ENCODE assay signal across 8 cellular contexts in the genomic region with DNA sequence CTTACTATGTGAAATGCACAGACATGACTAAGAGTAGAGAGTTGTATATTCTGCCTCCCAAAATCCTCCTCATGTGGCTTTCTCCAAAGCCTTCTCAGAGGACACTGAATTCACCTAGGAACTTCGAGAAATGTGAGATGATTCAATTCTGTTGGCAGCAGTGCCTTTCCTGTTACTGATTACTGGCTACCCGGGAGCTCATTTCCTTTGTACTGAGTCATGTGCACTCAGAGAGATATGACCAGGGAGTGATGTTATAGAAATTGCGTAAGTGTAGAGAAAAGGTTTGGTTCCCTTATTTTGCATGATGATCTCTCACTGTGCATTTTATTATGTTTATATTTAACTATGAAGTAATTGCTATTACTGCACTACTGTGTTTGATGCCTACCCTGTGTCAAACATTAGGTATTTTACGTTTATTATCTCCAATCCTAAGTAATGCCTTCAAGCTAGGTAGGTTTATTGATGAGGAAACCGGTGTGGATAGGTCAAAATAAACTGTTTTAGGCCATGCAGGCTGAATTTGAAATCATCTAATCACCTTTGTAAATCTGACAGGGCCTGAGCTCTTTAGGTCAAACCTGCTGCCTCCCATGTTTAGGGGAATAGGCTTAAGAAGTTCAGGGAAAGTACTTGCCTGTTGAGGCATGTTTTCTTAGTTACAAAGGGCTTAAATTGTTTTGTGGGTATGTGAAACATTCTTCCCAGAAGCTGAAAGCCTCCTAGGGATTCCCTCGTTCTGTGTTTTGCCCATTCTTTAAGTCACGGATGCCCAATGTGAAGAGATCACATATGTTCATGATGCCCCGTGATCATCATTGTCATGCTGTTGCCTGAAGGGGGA.
A peak's percentile ranks its signal among the peaks of the same experiment; 100 is the strongest.
DNase-seq lines count a peak whose midpoint lies in the region; ATAC-seq, FAIRE-seq and TF ChIP-seq lines count a peak whose summit lies in the region.

No MANE protein-coding gene starts in this region.

- H3K27me3 ChIP-seq in GM23338 (ENCODE audit: insufficient read depth): no peaks in the 10 kb centered on the region
- H3K27me3 ChIP-seq in MG63: no peaks in the 10 kb centered on the region
- H3K27me3 ChIP-seq in GM12878 (replicated peaks in 1 of 2; ENCODE audit: control insufficient read depth in 2 of 2, insufficient read depth in 2 of 2, low read length in 1 of 2): no peaks in the 10 kb centered on the region
- H3K27me3 ChIP-seq in thymus (ENCODE audit: control insufficient read depth, insufficient read depth): no peaks in the 10 kb centered on the region
- no peaks in the 10 kb centered on the region for H3K27me3 ChIP-seq in endodermal cell (ENCODE audit: control insufficient read depth, insufficient read depth, low read length, poor library complexity, severe bottlenecking)

- H3K9ac ChIP-seq in GM12878 (ENCODE audit: control insufficient read depth, insufficient read depth, low read length): no peak overlapping the region
- no peak overlapping the region for H3K9ac ChIP-seq in endodermal cell (ENCODE audit: extremely low read depth, low read length, poor library complexity, severe bottlenecking)

- H3K9me3 ChIP-seq in MG63: no peaks in the 10 kb centered on the region
- H3K9me3 ChIP-seq in GM12878 (replicated peaks; ENCODE audit: control insufficient read depth, insufficient read depth, low read length): no peaks in the 10 kb centered on the region; the same call in 2 of the 3 replicates
- H3K9me3 ChIP-seq in thymus (ENCODE audit: control insufficient read depth): no peaks in the 10 kb centered on the region
- H3K9me3 ChIP-seq in endodermal cell (ENCODE audit: control insufficient read depth, low read length): no peaks in the 10 kb centered on the region

- H3K36me3 Mint-ChIP-seq in GM23338 (ENCODE audit: low read depth) (no peaks in the 10 kb centered on the region), endodermal cell (ENCODE audit: low read depth) (no peaks in the 10 kb centered on the region)

- TF ChIP-seq EP300 in GM12878 (IDR thresholded peaks at IDR 0.05; ENCODE audit: borderline replicate concordance in 1 of 2, control insufficient read depth in 1 of 2, low read depth in 2 of 2, low read length in 2 of 2): 0 out of 4 replicates have a peak, but pooled peaks of 1 of the 2 experiments have one; percentile 22

- H4K20me1 ChIP-seq in GM23338 (replicated peaks; ENCODE audit: insufficient read depth) (peaks cover 5% of the 10 kb centered on the region; the same call in 1 of the 2 replicates), GM12878 (ENCODE audit: control insufficient read depth, insufficient read depth) (no peaks in the 10 kb centered on the region)

- H3K27ac ChIP-seq in GM23338 (ENCODE audit: low read depth) (peak overlapping the region; percentile 15; the same call in 1 of the 2 replicates), GM12878 (ENCODE audit: control insufficient read depth, insufficient read depth) (no peak overlapping the region), thymus (ENCODE audit: low read depth) (peak overlapping the region; percentile 52), endodermal cell (ENCODE audit: low read depth, low read length) (no peak overlapping the region)

- peak overlapping the region; percentile 41; the same call in 1 of the 2 replicates for H3K27ac Mint-ChIP-seq in GM23338
- H3K27ac Mint-ChIP-seq in endodermal cell: no peak overlapping the region

- ATAC-seq in GM23338 (no peak), GM12878 (peak; percentile 86)

- RAD21 ChIA-PET in GM12878 (lab: Charles Lee; ENCODE audit: unreplicated experiment): interaction anchor here (0.9 to 1.4 kb wide), 5 partner anchors 10 to 143 kb away, joined by 3 to 4 read pairs (median 3); no protein-coding TSS in a partner anchor

- FAIRE-seq in GM12878 (lab: Jason Lieb, UNC): peak; percentile 18

- H3K36me3 ChIP-seq in GM23338 (ENCODE audit: insufficient read depth) (no peaks in the 10 kb centered on the region; the same call in 1 of the 2 replicates), MG63 (no peaks in the 10 kb centered on the region; the same call in 1 of the 2 replicates), GM12878 (ENCODE audit: control insufficient read depth in 2 of 2, insufficient read depth in 2 of 2, low read length in 1 of 2) (no peaks in the 10 kb centered on the region), thymus (ENCODE audit: control insufficient read depth, insufficient read depth) (no peaks in the 10 kb centered on the region), endodermal cell (ENCODE audit: control insufficient read depth, insufficient read depth, low read length) (no peaks in the 10 kb centered on the region)

- H3K4me2 ChIP-seq in GM23338 (no peak overlapping the region), GM12878 (ENCODE audit: control insufficient read depth, insufficient read depth) (no peak overlapping the region)

- H3K4me3 ChIP-seq in GM23338 (no peak overlapping the region), MG63 (no peak overlapping the region), GM12878 (no peak overlapping the region), thymus (ENCODE audit: low read length) (no peak overlapping the region), endodermal cell (ENCODE audit: low read length) (no peak overlapping the region)

- peaks cover 2% of the 10 kb centered on the region for H3K27me3 Mint-ChIP-seq in GM23338 (ENCODE audit: insufficient read depth, low read depth, poor library complexity)
- no peaks in the 10 kb centered on the region for H3K27me3 Mint-ChIP-seq in endodermal cell (ENCODE audit: insufficient read depth)

- TF ChIP-seq RAD21 in GM12878 (IDR thresholded peaks at IDR 0.05; ENCODE audit: insufficient read depth, low read depth, low read length): no peak

- DNase-seq in GF-D8 (lab: John Stamatoyannopoulos, UW) (peak; percentile 58), GM23338 (ENCODE audit: low spot score) (no peak), MG63 (peak; percentile 80), GM12878 (ENCODE audit: low read depth, low spot score) (no peak), kidney glomerular epithelial cell (lab: John Stamatoyannopoulos, UW) (peak; percentile 97), endodermal cell (no peak), RPMI8226 (no peak)

- WGBS in GM12878 (ENCODE audit: insufficient coverage, insufficient replicate concordance, low lambda C conversion rate, missing lambda C conversion rate): 52% methylated on average over 8 of the region's 8 CpGs
- WGBS in thymus: 58% methylated on average over 8 of the region's 8 CpGs
- 69 to 76% methylated on average over 4 to 8 of the region's 8 CpGs for WGBS in endodermal cell (ENCODE audit: insufficient coverage in 1 of 2, insufficient read length in 1 of 2), 2 experiments

- H3K79me2 ChIP-seq in GM23338 (replicated peaks; ENCODE audit: insufficient read depth) (peaks cover 90% of the 10 kb centered on the region), GM12878 (ENCODE audit: control insufficient read depth, insufficient read depth, low read length) (no peaks in the 10 kb centered on the region; the same call in 1 of the 2 replicates)

- CTCF ChIA-PET in GM12878 (lab: Yijun Ruan, JAX): interaction anchor here (1.3 to 2.0 kb wide), 3 partner anchors 10 to 50 kb away, joined by 4 to 6 read pairs (median 4); no protein-coding TSS in a partner anchor

- H3K9me3 Mint-ChIP-seq in GM23338: no peaks in the 10 kb centered on the region
- H3K9me3 Mint-ChIP-seq in endodermal cell: no peaks in the 10 kb centered on the region

- no TSS peak for BruUV-seq in GM12878 (replicated peaks; lab: Mats Ljungman, UMichigan)

- H3K4me1 Mint-ChIP-seq in GM23338 (peaks cover 68% of the 10 kb centered on the region), endodermal cell (peaks cover 34% of the 10 kb centered on the region)

- intact Hi-C loops in GM12878 (cut with micrococcal nuclease; ENCODE audit: unreplicated experiment): loop anchor here (5.0 kb wide), 1 partner anchor 54 kb away; no protein-coding TSS in a partner anchor

- H3K4me3 Mint-ChIP-seq in GM23338 (no peak overlapping the region), endodermal cell (no peak overlapping the region)

- no peak overlapping the region for H2AFZ ChIP-seq in GM23338
- H2AFZ ChIP-seq in GM12878 (ENCODE audit: control insufficient read depth, low read depth, low read length): no peak overlapping the region

- in situ Hi-C loops in GM12878 (cut with MboI): no loop called here

- TF ChIP-seq CTCF in GM23338 (conservative IDR thresholded peaks at IDR 0.05; ENCODE audit: low read depth in 2 of 2) (no peak), GM12878 (IDR thresholded peaks at IDR 0.05 in 2 of 3, conservative IDR thresholded peaks at IDR 0.05 in 1 of 3; ENCODE audit: control insufficient read depth in 2 of 3, extremely low read depth in 1 of 3, insufficient read depth in 1 of 3, low read depth in 3 of 3, low read length in 3 of 3) (no peak), endodermal cell (conservative IDR thresholded peaks at IDR 0.05) (no peak)

- POLR2A ChIA-PET in GM12878 (lab: Charles Lee): interaction anchor here (0.6 to 1.5 kb wide), 4 partner anchors 11 to 247 kb away, joined by 3 to 4 read pairs (median 4); no protein-coding TSS in a partner anchor

- H3K9me2 ChIP-seq in GM23338 (ENCODE audit: insufficient read depth): no peaks in the 10 kb centered on the region

- SMC1A ChIA-PET in GM12878 (lab: Charles Lee; ENCODE audit: uncharacterized antibody, unreplicated experiment): interaction anchor here (1.0 to 1.5 kb wide), 8 partner anchors 10 to 246 kb away, joined by 3 to 9 read pairs (median 4); partner anchors contain the start of gene STAM2

- TF ChIP-seq POLR2A in GM12878 (IDR thresholded peaks at IDR 0.05; ENCODE audit: low read depth, low read length): no peak

- H3F3A ChIP-seq in GM23338 (replicated peaks; ENCODE audit: low read depth): no peaks in the 10 kb centered on the region

- peaks cover 53% of the 10 kb centered on the region for H3K4me1 ChIP-seq in GM23338 (ENCODE audit: insufficient read depth)
- no peaks in the 10 kb centered on the region; the same call in 1 of the 2 replicates for H3K4me1 ChIP-seq in GM12878 (ENCODE audit: control insufficient read depth, insufficient read depth, low read length)
- no peaks in the 10 kb centered on the region for H3K4me1 ChIP-seq in thymus (ENCODE audit: control insufficient read depth, insufficient read depth, low read length)
- peaks cover 9% of the 10 kb centered on the region for H3K4me1 ChIP-seq in endodermal cell (ENCODE audit: control insufficient read depth, insufficient read depth, low read length)

TF ChIP-seq in GM12878, 131 proteins besides CTCF, POLR2A, EP300 and RAD21:
- TF ChIP-seq BHLHE40 (IDR thresholded peaks at IDR 0.05; ENCODE audit: borderline replicate concordance in 1 of 2, low read depth in 2 of 2, low read length in 1 of 2) (peak; percentile 38 to 72; a peak in 2 of 4 replicates), JUNB (IDR thresholded peaks at IDR 0.05) (peak; percentile 12; the same call in 1 of the 2 replicates), RAD51 (IDR thresholded peaks at IDR 0.05) (0 out of 2 replicates have a peak, but pooled peaks have one; percentile 44), ATF7 (IDR thresholded peaks at IDR 0.05; ENCODE audit: low read depth) (peak; percentile 77), PAX5 (IDR thresholded peaks at IDR 0.05; ENCODE audit: borderline replicate concordance, low read depth, low read length) (no peak), GABPA (IDR thresholded peaks at IDR 0.05; ENCODE audit: low read depth) (no peak)

Comparison
In these comparisons a context has a peak if more than half of its experiments do, and no peak if none do; other contexts are left out.
1. DNase-seq: peak in GF-D8 (single experiment), MG63 (single experiment) and kidney glomerular epithelial cell (single experiment); none in GM23338 (single experiment), GM12878 (single experiment), endodermal cell (single experiment) and RPMI8226 (single experiment).
2. H3K27ac ChIP-seq: peak in GM23338 (single experiment) and thymus (single experiment); none in GM12878 (single experiment) and endodermal cell (single experiment).